ENCODE assay signal across 25 cellular contexts in the genomic region with DNA sequence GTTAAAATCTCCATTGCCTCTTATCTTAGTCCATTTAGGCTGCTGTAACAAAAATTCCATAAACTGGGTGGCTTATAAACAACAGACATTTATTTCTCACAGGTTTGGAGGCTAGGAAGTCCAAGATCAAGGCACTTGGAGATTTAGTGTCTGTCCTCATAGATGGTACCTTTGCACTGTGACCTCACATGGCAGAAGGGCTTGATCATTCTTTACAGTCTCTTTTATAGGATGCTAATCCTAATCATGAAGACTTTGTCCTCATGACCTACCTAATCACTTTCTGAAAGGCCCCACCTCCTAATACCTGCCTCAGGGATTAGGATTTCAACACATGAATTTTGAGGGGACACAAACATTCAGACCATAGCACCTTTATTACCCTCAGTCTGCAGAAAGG. TPM values are rescaled to one million over a fixed set of nuclear protein-coding genes. Genes with fewer than 3 reads are reported as not detected.
A peak's percentile ranks its signal among the peaks of the same experiment; 100 is the strongest.
DNase-seq lines count a peak whose midpoint lies in the region; ATAC-seq and TF ChIP-seq lines count a peak whose summit lies in the region.
"Had no signal": no experiment of that assay in that cellular context is flagged by ENCODE, and none has a peak within 500 bp of the region (broad histone marks: within the 10 kb centered on the region; RNA-seq: fewer than 3 reads in every experiment).

No MANE protein-coding gene starts in this region.

- H3K4me1 Mint-ChIP-seq in activated T-helper 17 cell treated with anti-CD3 and anti-CD28 coated beads, Interleukin-2, amount 50 U/mL, for 72 hours: peaks cover 42% of the 10 kb centered on the region
- peaks cover 2% of the 10 kb centered on the region for H3K4me1 Mint-ChIP-seq in osteocyte (ENCODE audit: unreplicated experiment)
- H3K4me1 Mint-ChIP-seq in stimulated activated naive CD8-positive, alpha-beta T cell treated with anti-CD3 and anti-CD28 coated beads, Interleukin-15, amount 100 ng/mL, for 72 hours: peaks cover 31% of the 10 kb centered on the region
- H3K4me1 Mint-ChIP-seq in activated naive CD4-positive, alpha-beta T cell treated with anti-CD3 and anti-CD28 coated beads, Interleukin-2, amount 10 ng/mL, durations not matched to agents 7 days and 5 days: peaks cover 24% of the 10 kb centered on the region
- H3K4me1 Mint-ChIP-seq: GM23338 had no signal

- H3K27ac Mint-ChIP-seq in activated T-helper 17 cell treated with anti-CD3 and anti-CD28 coated beads, Interleukin-2, amount 50 U/mL, for 72 hours: peak overlapping the region; percentile 61
- peak overlapping the region; percentile 34 for H3K27ac Mint-ChIP-seq in osteocyte (ENCODE audit: unreplicated experiment)
- H3K27ac Mint-ChIP-seq in stimulated activated naive CD8-positive, alpha-beta T cell treated with anti-CD3 and anti-CD28 coated beads, Interleukin-15, amount 100 ng/mL, for 72 hours: no peak overlapping the region
- H3K27ac Mint-ChIP-seq in activated naive CD4-positive, alpha-beta T cell treated with anti-CD3 and anti-CD28 coated beads, Interleukin-2, amount 10 ng/mL, durations not matched to agents 7 days and 5 days: no peak overlapping the region
- H3K27ac Mint-ChIP-seq: GM23338 had no signal

- H3K27me3 Mint-ChIP-seq in activated T-helper 17 cell treated with anti-CD3 and anti-CD28 coated beads, Interleukin-2, amount 50 U/mL, for 72 hours: no peaks in the 10 kb centered on the region
- H3K27me3 Mint-ChIP-seq in osteocyte (ENCODE audit: unreplicated experiment): no peaks in the 10 kb centered on the region
- H3K27me3 Mint-ChIP-seq in stimulated activated naive CD8-positive, alpha-beta T cell treated with anti-CD3 and anti-CD28 coated beads, Interleukin-15, amount 100 ng/mL, for 72 hours: no peaks in the 10 kb centered on the region
- no peaks in the 10 kb centered on the region for H3K27me3 Mint-ChIP-seq in activated naive CD4-positive, alpha-beta T cell treated with anti-CD3 and anti-CD28 coated beads, Interleukin-2, amount 10 ng/mL, durations not matched to agents 7 days and 5 days
- H3K27me3 Mint-ChIP-seq: CD4-positive, CD25-positive, alpha-beta regulatory T cell had no signal

- H3K4me3 Mint-ChIP-seq in activated T-helper 17 cell treated with anti-CD3 and anti-CD28 coated beads, Interleukin-2, amount 50 U/mL, for 72 hours: peak overlapping the region; percentile 9
- H3K4me3 Mint-ChIP-seq in osteocyte (ENCODE audit: unreplicated experiment): no peak overlapping the region
- no peak overlapping the region for H3K4me3 Mint-ChIP-seq in stimulated activated naive CD8-positive, alpha-beta T cell treated with anti-CD3 and anti-CD28 coated beads, Interleukin-15, amount 100 ng/mL, for 72 hours
- no peak overlapping the region for H3K4me3 Mint-ChIP-seq in activated naive CD4-positive, alpha-beta T cell treated with anti-CD3 and anti-CD28 coated beads, Interleukin-2, amount 10 ng/mL, durations not matched to agents 7 days and 5 days
- H3K4me3 Mint-ChIP-seq: CD4-positive, CD25-positive, alpha-beta regulatory T cell; GM23338 had no signal

- no peak for TF ChIP-seq CTCF in 22Rv1 (IDR thresholded peaks at IDR 0.05)
- TF ChIP-seq CTCF in osteocyte (IDR thresholded peaks at IDR 0.05): no peak

- peak; percentile 53 for DNase-seq in NCI-H82 (lab: John Stamatoyannopoulos, UW)
- DNase-seq in NCI-H82 treated with DMSO at 0.1 percent for 48 hours (lab: John Stamatoyannopoulos, UW; ENCODE audit: unreplicated experiment): no peak
- no peak for DNase-seq in osteocyte (ENCODE audit: extremely low spot score, unreplicated experiment)
- DNase-seq in stimulated activated naive CD8-positive, alpha-beta T cell treated with anti-CD3 and anti-CD28 coated beads, Interleukin-15, amount 100 ng/mL, for 72 hours: no peak
- no peak for DNase-seq in stimulated activated naive CD4-positive, alpha-beta T cell treated with Interleukin-2 at 50 U/mL for 16 hours (lab: John Stamatoyannopoulos, UW)
- no peak for DNase-seq in activated naive CD4-positive, alpha-beta T cell treated with anti-CD3 and anti-CD28 coated beads, Interleukin-2, amount 10 ng/mL, durations not matched to agents 7 days and 5 days
- DNase-seq: 8988T; ACHN; CD4-positive, CD25-positive, alpha-beta regulatory T cell; HCEC 1CT; IMR-90; KG1; NCI-H1048; NCI-H1417; NCI-H1694; NCI-H2029 treated with DMSO at 0.1 percent for 48 hours; NCI-H446 treated with DMSO at 0.1 percent for 48 hours; NCI-H526; Right ventricle myocardium superior; RPMI8226 had no signal

- 0 out of 2 replicates have a peak overlapping the region, but pooled peaks have one; percentile 27 for H3K27ac ChIP-seq in 22Rv1
- H3K27ac ChIP-seq: BLaER1, SJSA1 had no signal

- ATAC-seq in activated T-helper 17 cell treated with anti-CD3 and anti-CD28 coated beads, Interleukin-2, amount 50 U/mL, for 72 hours (replicated peaks): no peak
- no peak for ATAC-seq in stimulated activated naive CD8-positive, alpha-beta T cell treated with anti-CD3 and anti-CD28 coated beads, Interleukin-15, amount 100 ng/mL, for 72 hours
- ATAC-seq: GM23338 had no signal

- H3K36me3 Mint-ChIP-seq in activated T-helper 17 cell treated with anti-CD3 and anti-CD28 coated beads, Interleukin-2, amount 50 U/mL, for 72 hours (ENCODE audit: low read depth): peaks cover 24% of the 10 kb centered on the region
- peaks cover 23% of the 10 kb centered on the region for H3K36me3 Mint-ChIP-seq in osteocyte (ENCODE audit: unreplicated experiment)
- H3K36me3 Mint-ChIP-seq in activated naive CD4-positive, alpha-beta T cell treated with anti-CD3 and anti-CD28 coated beads, Interleukin-2, amount 10 ng/mL, durations not matched to agents 7 days and 5 days: peaks cover 36% of the 10 kb centered on the region

- H3K9me3 Mint-ChIP-seq in activated T-helper 17 cell treated with anti-CD3 and anti-CD28 coated beads, Interleukin-2, amount 50 U/mL, for 72 hours: peaks cover 4% of the 10 kb centered on the region
- peaks cover 12% of the 10 kb centered on the region for H3K9me3 Mint-ChIP-seq in osteocyte (ENCODE audit: unreplicated experiment)
- peaks cover 7 to 10% of the 10 kb centered on the region in 2 donors for H3K9me3 Mint-ChIP-seq in stimulated activated naive CD8-positive, alpha-beta T cell treated with anti-CD3 and anti-CD28 coated beads, Interleukin-15, amount 100 ng/mL, for 72 hours
- peaks cover 17% of the 10 kb centered on the region for H3K9me3 Mint-ChIP-seq in activated naive CD4-positive, alpha-beta T cell treated with anti-CD3 and anti-CD28 coated beads, Interleukin-2, amount 10 ng/mL, durations not matched to agents 7 days and 5 days

- CTCF ChIA-PET in activated naive CD4-positive, alpha-beta T cell treated with anti-CD3 and anti-CD28 coated beads, Interleukin-2, amount 10 ng/mL, durations not matched to agents 7 days and 5 days (lab: Charles Lee): no interaction called here

RNA-seq across cellular contexts. Expression of a gene that starts 6.6 kb away (rescaled TPM):
- total RNA-seq in activated T-helper 17 cell treated with anti-CD3 and anti-CD28 coated beads, Interleukin-2, amount 50 U/mL, for 72 hours: 100 to 1,000 TPM in 1 of 2 donors, 10 to 100 TPM in 1; 94.5 to 190 TPM
- total RNA-seq in osteocyte: 80.8 and 81.6 TPM in 2 replicates

RNA-seq across cellular contexts. Expression of a gene that starts 18.8 kb away (rescaled TPM):
- total RNA-seq in activated T-helper 17 cell treated with anti-CD3 and anti-CD28 coated beads, Interleukin-2, amount 50 U/mL, for 72 hours: under 1 TPM; 0.03 to 0.09 TPM
- total RNA-seq in osteocyte: 0.21 and 0.24 TPM in 2 replicates
- total RNA-seq: GM23338, IMR-90, SJSA1 had no signal

RNA-seq across cellular contexts. Expression of a gene that starts 56.6 kb away (rescaled TPM):
- 10 to 100 TPM; 16.2 to 28.3 TPM for total RNA-seq in activated T-helper 17 cell treated with anti-CD3 and anti-CD28 coated beads, Interleukin-2, amount 50 U/mL, for 72 hours
- 18.1 and 19.6 TPM in 2 replicates for total RNA-seq in osteocyte

Comparison
In these comparisons a context has a peak if more than half of its experiments do, and no peak if none do; other contexts are left out.
1. H3K27ac Mint-ChIP-seq: peak in activated T-helper 17 cell treated with anti-CD3 and anti-CD28 coated beads, Interleukin-2, amount 50 U/mL, for 72 hours (single experiment) and osteocyte (single experiment); none in stimulated activated naive CD8-positive, alpha-beta T cell treated with anti-CD3 and anti-CD28 coated beads, Interleukin-15, amount 100 ng/mL, for 72 hours (0 of 2) and activated naive CD4-positive, alpha-beta T cell treated with anti-CD3 and anti-CD28 coated beads, Interleukin-2, amount 10 ng/mL, durations not matched to agents 7 days and 5 days (single experiment).